ENCODE assay signal across 8 cellular contexts in genomic region chr12:8949525-8950286, GRCh38. TPM values are rescaled to one million over a fixed set of nuclear protein-coding genes. Genes with fewer than 3 reads are reported as not detected.
A peak's percentile ranks its signal among the peaks of the same experiment; 100 is the strongest.
DNase-seq lines count a peak whose midpoint lies in the region; ATAC-seq and TF ChIP-seq lines count a peak whose summit lies in the region.

Gene M6PR (minus strand): TSS chr12:8949645. CDS start chr12:8946404, 3,241 bp downstream.

- WGBS in heart right ventricle, 2 donors: 0% methylated on average over 58 of the region's 58 CpGs
- 1% methylated on average over 34 to 55 of the region's 58 CpGs for WGBS in upper lobe of left lung, 2 donors

- H3K36me3 ChIP-seq in heart right ventricle (peaks cover 0 to 28% (median 7%) of the 10 kb centered on the region in 9 donors), upper lobe of left lung (peaks cover 7 to 15% (median 10%) of the 10 kb centered on the region in 4 donors)

- peak within 1 kb of the TSS; percentile 86 to 98 (median 96) for H3K27ac ChIP-seq in heart right ventricle
- peak within 1 kb of the TSS; percentile 95 to 99 (median 98) for H3K27ac ChIP-seq in upper lobe of left lung

- H3K4me3 ChIP-seq in heart right ventricle (peak within 1 kb of the TSS; percentile 54 to 89 (median 75)), upper lobe of left lung (peak within 1 kb of the TSS; percentile 66 to 94 (median 80))

- in situ Hi-C loops in GM13977 (cut with MboI; ENCODE audit: low pct_unique_long_range_greater_than_20kb, low sequenced_read_pairs, unreplicated experiment): no loop called here

- intact Hi-C loops in T-helper 1 cell treated with Interleukin-12 subunit alpha and Interleukin-12 subunit beta and Interleukin-4 antibody, amounts not matched to agents 30 ng/mL and 1 ng/mL, for 36 hours (cut with micrococcal nuclease): loop anchor here (1.0 to 10.0 kb wide), 11 partner anchors 35 to 918 kb away; partner anchors contain the start of genes CLEC2B, NECAP1, PHC1 and RIMKLB
- intact Hi-C loops in heart right ventricle (cut with DNase I): loop anchor here in 7 of 10 donors (1.0 to 5.0 kb wide), 5 partner anchors 37 to 90 kb away; partner anchors contain the start of gene PHC1 (in 4 of the 7)
- intact Hi-C loops in posterior cingulate gyrus (cut with DNase I): loop anchor here (2.0 to 5.0 kb wide), 3 partner anchors 35 to 252 kb away; partner anchors contain the start of genes PHC1 and RIMKLB

- H3K27me3 ChIP-seq in heart right ventricle: no peaks in the 10 kb centered on the region
- H3K27me3 ChIP-seq in upper lobe of left lung: no peaks in the 10 kb centered on the region

- TF ChIP-seq CTCF in GM13977 (IDR thresholded peaks at IDR 0.05; ENCODE audit: extremely low read depth, insufficient read depth, missing control alignments) (peak; percentile 85), heart right ventricle (IDR thresholded peaks at IDR 0.05) (peak in 8 of 9 donors; percentile 26 to 82 (median 62)), upper lobe of left lung (IDR thresholded peaks at IDR 0.05) (peak in 5 of 6 experiments; percentile 28 to 63 (median 37))

- ATAC-seq in HG02884 (IDR thresholded peaks at IDR 0.05; ENCODE audit: unreplicated experiment): peak; percentile 77
- ATAC-seq in heart right ventricle: peak; percentile 94 to 98 (median 96)
- ATAC-seq in upper lobe of left lung (ENCODE audit: low FRiP score in 2 of 2): peak; percentile 97 to 98

- peak in 1 of 4 donors; percentile 57 for TF ChIP-seq EP300 in upper lobe of left lung (IDR thresholded peaks at IDR 0.05)

- TF ChIP-seq POLR2A in upper lobe of left lung (IDR thresholded peaks at IDR 0.05): peak in 3 of 4 donors; percentile 81 to 90 (median 88)

- DNase-seq in GM13977 (ENCODE audit: low spot score): peak; percentile 90
- peak; percentile 100 for DNase-seq in NCI-H146 treated with DMSO at 0.1 percent for 48 hours (lab: John Stamatoyannopoulos, UW; ENCODE audit: unreplicated experiment)
- peak; percentile 94 for DNase-seq in amniotic epithelial cell (ENCODE audit: low read depth)
- DNase-seq in heart right ventricle: peak; percentile 92 to 95
- DNase-seq in posterior cingulate gyrus: peak; percentile 92 to 99 (median 96)
- DNase-seq in upper lobe of left lung: peak; percentile 95 to 97

- H3K9me3 ChIP-seq in heart right ventricle (peaks cover 0 to 10% (median 0%) of the 10 kb centered on the region in 11 donors), upper lobe of left lung (no peaks in the 10 kb centered on the region)

- peaks cover 7 to 46% (median 27%) of the 10 kb centered on the region in 9 donors for H3K4me1 ChIP-seq in heart right ventricle
- H3K4me1 ChIP-seq in upper lobe of left lung: peaks cover 20 to 37% (median 25%) of the 10 kb centered on the region in 4 donors

RNA-seq across cellular contexts. Expression of gene M6PR, which starts in this region (rescaled TPM):
- 170 and 188 TPM in 2 replicates for total RNA-seq in T-helper 1 cell treated with Interleukin-12 subunit alpha and Interleukin-12 subunit beta and Interleukin-4 antibody, amounts not matched to agents 30 ng/mL and 1 ng/mL, for 36 hours
- 100 to 1,000 TPM in 7 of 10 donors, 10 to 100 TPM in 3; 85.5 to 133 (median 104) TPM for total RNA-seq in heart right ventricle
- 10 to 100 TPM; 67.1 to 68.7 TPM for polyA plus RNA-seq in heart right ventricle
- total RNA-seq in upper lobe of left lung: 100 to 1,000 TPM; 136 to 239 (median 175) TPM

Comparison
In these comparisons a context has a peak if more than half of its experiments do, and no peak if none do; other contexts are left out.
1. Peak in every context shown above with its lines: DNase-seq, ATAC-seq, H3K4me3 ChIP-seq and H3K27ac ChIP-seq.